11 cellular contexts compared by ENCODE assay signal in the genomic region with DNA sequence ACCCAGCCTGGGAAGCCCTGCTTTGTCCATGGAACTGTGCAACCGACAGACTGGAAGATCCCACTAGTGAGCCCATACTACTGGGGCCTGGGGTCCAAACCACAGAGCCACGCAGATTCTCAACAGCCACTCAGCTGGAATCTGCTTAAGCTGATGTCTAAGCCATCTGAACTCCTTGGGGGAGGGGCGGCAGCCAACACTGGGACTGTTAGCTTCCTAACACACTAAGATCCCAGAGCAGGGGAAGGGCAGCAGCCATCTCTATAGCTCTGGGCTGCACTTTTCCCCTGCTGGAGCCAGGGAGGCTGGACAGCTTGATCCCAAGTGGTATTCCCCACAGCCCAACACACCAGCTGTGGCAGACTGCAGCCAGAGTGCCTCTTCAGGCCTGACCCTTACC.
"Had no signal": no experiment of that assay in that cellular context is flagged by ENCODE, and none has a peak within 500 bp of the region (broad histone marks: within the 10 kb centered on the region; RNA-seq: fewer than 3 reads in every experiment).

No MANE protein-coding gene starts in this region.

- DNase-seq: effector memory CD8-positive, alpha-beta T cell; esophagus squamous epithelium; foreskin fibroblast; kidney glomerular epithelial cell; mucosa of descending colon; naive thymus-derived CD8-positive, alpha-beta T cell; ovary; small intestine; stimulated activated CD4-positive, alpha-beta T cell treated with anti-CD3 and anti-CD28 coated beads, Interleukin-12 subunit alpha, Interleukin-12 subunit beta, amount 100 ng/mL, for 4 hours; stimulated activated naive CD4-positive, alpha-beta T cell treated with Interleukin-2 at 50 U/mL for 16 hours had no signal

- ATAC-seq: effector memory CD8-positive, alpha-beta T cell; gastroesophageal sphincter; mucosa of descending colon; naive thymus-derived CD8-positive, alpha-beta T cell had no signal
